In the genomic region with DNA sequence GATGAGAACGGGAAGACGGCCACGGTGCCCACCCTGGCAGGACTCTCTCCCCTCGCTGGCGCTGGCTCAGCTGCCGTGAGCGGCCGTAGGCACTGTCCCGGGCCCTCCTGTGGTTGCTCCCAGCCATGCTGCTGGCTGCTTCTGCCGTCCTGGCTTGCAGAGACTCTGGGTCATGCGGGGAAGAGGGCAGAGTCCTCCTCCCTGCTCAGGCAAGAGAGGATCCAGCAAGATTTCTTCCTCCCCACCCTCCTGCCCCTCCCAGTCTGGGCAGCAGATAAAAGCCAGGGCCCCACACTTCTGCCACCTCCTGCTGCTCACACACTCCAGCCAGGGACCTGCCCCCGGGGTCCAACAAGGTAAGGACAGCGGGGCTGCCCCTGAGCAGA, we compare ENCODE assay signal across 15 cellular contexts.
DNase-seq lines count a peak whose midpoint lies in the region; ATAC-seq, FAIRE-seq and TF ChIP-seq lines count a peak whose summit lies in the region.
"Had no signal": no experiment of that assay in that cellular context is flagged by ENCODE, and none has a peak within 500 bp of the region (broad histone marks: within the 10 kb centered on the region; RNA-seq: fewer than 3 reads in every experiment).

No MANE protein-coding gene starts in this region.

- peaks cover 2% of the 10 kb centered on the region for H3K36me3 ChIP-seq in bronchial epithelial cell (ENCODE audit: control insufficient read depth, insufficient read depth, low read length)
- H3K36me3 ChIP-seq in kidney (ENCODE audit: control insufficient read depth in 1 of 2, insufficient read depth in 2 of 2, low read length in 2 of 2): peaks cover 0 to 3% of the 10 kb centered on the region in 2 donors

- H3K4me1 ChIP-seq in kidney (ENCODE audit: control insufficient read depth in 1 of 2, insufficient read depth in 1 of 2, low read depth in 1 of 2, low read length in 2 of 2): peaks cover 47 to 52% of the 10 kb centered on the region in 2 donors

- H3K27me3 ChIP-seq in bronchial epithelial cell (ENCODE audit: control insufficient read depth, insufficient read depth, low read length): no peaks in the 10 kb centered on the region

- FAIRE-seq in bronchial epithelial cell (lab: Jason Lieb, UNC): no peak
- FAIRE-seq in kidney (lab: Jason Lieb, UNC): no peak
- FAIRE-seq: GM12891 had no signal

- no peaks in the 10 kb centered on the region for H3K9me3 ChIP-seq in kidney (ENCODE audit: control insufficient read depth in 1 of 2, low read length in 2 of 2)
- H3K9me3 ChIP-seq: BLaER1 had no signal

- H3K9ac ChIP-seq in kidney (ENCODE audit: low read length in 2 of 2): no peak overlapping the region
- H3K9ac ChIP-seq: BLaER1 had no signal

- TF ChIP-seq CTCF in bronchial epithelial cell (IDR thresholded peaks at IDR 0.05; ENCODE audit: insufficient read depth, low read length, severe bottlenecking) (no peak), kidney (IDR thresholded peaks at IDR 0.05; ENCODE audit: borderline replicate concordance, extremely low read depth, insufficient read depth) (no peak)

- H3K4me3 ChIP-seq in bronchial epithelial cell (ENCODE audit: low read depth, low read length): no peak overlapping the region
- peak overlapping the region; percentile 8 to 61 for H3K4me3 ChIP-seq in kidney (ENCODE audit: low read length in 2 of 2)
- H3K4me3 ChIP-seq: BLaER1 had no signal

- intact Hi-C loops in kidney (cut with DNase I): no loop called here
- intact Hi-C loops in sciatic nerve (cut with DNase I): no loop called here

- DNase-seq in HT-29 (ENCODE audit: low spot score) (peak; percentile 50), bronchial epithelial cell (ENCODE audit: low read depth) (peak; percentile 8), kidney (peak; percentile 59), sciatic nerve (ENCODE audit: low spot score) (no peak), NCI-H146 treated with DMSO at 0.1 percent for 48 hours (lab: John Stamatoyannopoulos, UW; ENCODE audit: unreplicated experiment) (no peak), GF-D8 (lab: John Stamatoyannopoulos, UW) (no peak), NCI-H524 (lab: John Stamatoyannopoulos, UW) (no peak)
- DNase-seq: activated naive CD4-positive, alpha-beta T cell treated with Interleukin-2 at 50 U/mL for 16 hours; KG1; NCI-H1694; NCI-H748 treated with DMSO at 0.1 percent for 48 hours; SHP77 treated with DMSO at 0.1 percent for 48 hours; stimulated activated CD4-positive, alpha-beta T cell treated with anti-CD3 and anti-CD28 coated beads, Interleukin-1b, Interleukin-23, amount 100 ng/mL, for 48 hours had no signal

- peak overlapping the region; percentile 20 to 83 for H3K27ac ChIP-seq in kidney (ENCODE audit: low read depth in 2 of 2, low read length in 2 of 2)
- H3K27ac ChIP-seq: BLaER1 had no signal

- ATAC-seq in sciatic nerve: peak; percentile 47

Comparison
In these comparisons a context has a peak if more than half of its experiments do, and no peak if none do; other contexts are left out.
1. DNase-seq: peak in HT-29 (single experiment), bronchial epithelial cell (single experiment) and kidney (single experiment); none in sciatic nerve (single experiment), NCI-H146 treated with DMSO at 0.1 percent for 48 hours (single experiment), GF-D8 (single experiment) and NCI-H524 (0 of 2).